ENCODE assay signal across 2 cellular contexts in genomic region chr17:28864991-28865849, GRCh38.
TF ChIP-seq lines count a peak whose summit lies in the region.

No MANE protein-coding gene starts in this region.

TF ChIP-seq in IMR-90, 13 proteins besides CTCF, POLR2A, EP300 and RAD21:
- no peak for TF ChIP-seq ELK1 (IDR thresholded peaks at IDR 0.05; ENCODE audit: borderline replicate concordance, low read depth, low read length)
- no peak for TF ChIP-seq NFE2L2 (IDR thresholded peaks at IDR 0.05; ENCODE audit: low read depth, low read length)
- TF ChIP-seq MAZ (IDR thresholded peaks at IDR 0.05; ENCODE audit: borderline replicate concordance, low read depth, low read length) = no peak
- TF ChIP-seq MXI1 (IDR thresholded peaks at IDR 0.05; ENCODE audit: borderline replicate concordance, low read depth, low read length) = no peak
- no peak for TF ChIP-seq CEBPB (IDR thresholded peaks at IDR 0.05; ENCODE audit: low read depth, low read length)
- no peak for TF ChIP-seq USF2 (IDR thresholded peaks at IDR 0.05; ENCODE audit: low read depth, low read length)
- no peak for TF ChIP-seq MAFK (IDR thresholded peaks at IDR 0.05; ENCODE audit: low read depth, low read length)
- TF ChIP-seq RCOR1 (IDR thresholded peaks at IDR 0.05; ENCODE audit: insufficient replicate concordance, low read length) = no peak

TF ChIP-seq in K562, 482 proteins besides CTCF, POLR2A, EP300 and RAD21 (continues in another document):
- TF ChIP-seq SNIP1 (IDR thresholded peaks at IDR 0.05; ENCODE audit: low read depth) (no peak), RBM34 (IDR thresholded peaks at IDR 0.05; ENCODE audit: borderline replicate concordance, insufficient read depth, low read length) (no peak), POLR3G (IDR thresholded peaks at IDR 0.05; ENCODE audit: extremely low read depth, insufficient read length, insufficient replicate concordance) (no peak), ZFPM2 (CRISPR knock-in tag; IDR thresholded peaks at IDR 0.05) (no peak), HNRNPLL (IDR thresholded peaks at IDR 0.05; ENCODE audit: low read depth, low read length, poor library complexity, severe bottlenecking) (peak; percentile 23), TSC22D4 (tag; IDR thresholded peaks at IDR 0.05) (no peak), LARP7 (IDR thresholded peaks at IDR 0.05) (no peak; the same call in 1 of the 2 replicates), THRAP3 (IDR thresholded peaks at IDR 0.05; ENCODE audit: borderline replicate concordance) (no peak), PHTF2 (CRISPR knock-in tag; IDR thresholded peaks at IDR 0.05) (0 out of 2 replicates have a peak, but pooled peaks have one; percentile 68), KLF1 (tag; IDR thresholded peaks at IDR 0.05) (peak; percentile 99), ZNF609 (CRISPR knock-in tag; IDR thresholded peaks at IDR 0.05; ENCODE audit: borderline replicate concordance) (peak; percentile 96; the same call in 1 of the 2 replicates), ZNF586 (CRISPR knock-in tag; conservative IDR thresholded peaks at IDR 0.05) (no peak), FOSL1 (tag; conservative IDR thresholded peaks at IDR 0.05) (peak; percentile 81), CHAMP1 (IDR thresholded peaks at IDR 0.05) (peak; percentile 99), ZNF830 (CRISPR knock-in tag; IDR thresholded peaks at IDR 0.05) (no peak; the same call in 1 of the 2 replicates), ZNF785 (CRISPR knock-in tag; IDR thresholded peaks at IDR 0.05) (no peak), ZNF217 (CRISPR knock-in tag; IDR thresholded peaks at IDR 0.05) (no peak), GABPB2 (CRISPR knock-in tag; conservative IDR thresholded peaks at IDR 0.05) (no peak), POLR2H (tag; IDR thresholded peaks at IDR 0.05; ENCODE audit: low read depth) (no peak), KLF10 (CRISPR knock-in tag; IDR thresholded peaks at IDR 0.05) (no peak), ZNF408 (CRISPR knock-in tag; IDR thresholded peaks at IDR 0.05; ENCODE audit: low read depth) (no peak), NCOA4 (IDR thresholded peaks at IDR 0.05; ENCODE audit: partially characterized antibody) (no peak), ARNT (IDR thresholded peaks at IDR 0.05) (peak; percentile 95 to 99), ETV5 (CRISPR knock-in tag; IDR thresholded peaks at IDR 0.05; ENCODE audit: low read depth) (peak; percentile 89), CREB5 (CRISPR knock-in tag; IDR thresholded peaks at IDR 0.05) (no peak), BACH1 (tag; IDR thresholded peaks at IDR 0.05) (no peak), THAP7 (CRISPR knock-in tag; IDR thresholded peaks at IDR 0.05) (no peak), TEAD1 (CRISPR knock-in tag; IDR thresholded peaks at IDR 0.05) (peak; percentile 86 to 92), PHF21A (IDR thresholded peaks at IDR 0.05; ENCODE audit: borderline replicate concordance, low read depth) (peak; percentile 67; the same call in 1 of the 2 replicates), CHCHD3 (CRISPR knock-in tag; IDR thresholded peaks at IDR 0.05) (peak; percentile 65; the same call in 1 of the 2 replicates), MGA (IDR thresholded peaks at IDR 0.05) (peak; percentile 82)
